17 cellular contexts compared by ENCODE assay signal in genomic region chrX:150293311-150294013, GRCh38.
A peak's percentile ranks its signal among the peaks of the same experiment; 100 is the strongest.
DNase-seq lines count a peak whose midpoint lies in the region; ATAC-seq, FAIRE-seq and TF ChIP-seq lines count a peak whose summit lies in the region.
"Had no signal": no experiment of that assay in that cellular context is flagged by ENCODE, and none has a peak within 500 bp of the region (broad histone marks: within the 10 kb centered on the region; RNA-seq: fewer than 3 reads in every experiment).

No MANE protein-coding gene starts in this region.

- no peaks in the 10 kb centered on the region for H3K4me1 ChIP-seq in Panc1 (ENCODE audit: control insufficient read depth, insufficient read depth, low read length)
- no peaks in the 10 kb centered on the region for H3K4me1 ChIP-seq in CD8-positive, alpha-beta T cell (ENCODE audit: insufficient read depth, low read length)

- H3K4me3 Mint-ChIP-seq in progenitor cell of endocrine pancreas (ENCODE audit: low read depth) = no peak overlapping the region
- H3K4me3 Mint-ChIP-seq in CD8-positive, alpha-beta T cell = no peak overlapping the region
- H3K4me3 Mint-ChIP-seq: CD8-positive, alpha-beta memory T cell; GM23338 had no signal

- CTCF ChIA-PET in Panc1 (lab: Charles Lee) = no interaction called here
- CTCF ChIA-PET in CD8-positive, alpha-beta T cell (lab: Charles Lee) = no interaction called here

- in situ Hi-C loops in Panc1 (cut with HindIII; ENCODE audit: low pct_unique_long_range_greater_than_20kb, low sequenced_read_pairs) = no loop called here

- peaks cover 36% of the 10 kb centered on the region for H3K9me3 Mint-ChIP-seq in progenitor cell of endocrine pancreas (ENCODE audit: low read depth)
- H3K9me3 Mint-ChIP-seq in CD8-positive, alpha-beta T cell = no peaks in the 10 kb centered on the region
- H3K9me3 Mint-ChIP-seq: CD8-positive, alpha-beta memory T cell; GM23338 had no signal

- no peak overlapping the region for H3K4me3 ChIP-seq in Panc1 (ENCODE audit: low read depth in 2 of 2, low read length in 2 of 2)
- no peak overlapping the region for H3K4me3 ChIP-seq in CD8-positive, alpha-beta T cell (ENCODE audit: low read depth, low read length)
- H3K4me3 ChIP-seq: GM23338 had no signal

- ATAC-seq in Panc1 (peak; percentile 53; the same call in 1 of the 2 replicates), GM21825 (IDR thresholded peaks at IDR 0.05; ENCODE audit: unreplicated experiment) (no peak)
- ATAC-seq in CD8-positive, alpha-beta T cell = no peak
- ATAC-seq: GM23338 had no signal

- intact Hi-C loops in Panc1 (cut with micrococcal nuclease; ENCODE audit: unreplicated experiment) = no loop called here
- intact Hi-C loops in CD8-positive, alpha-beta T cell (cut with DNase I, micrococcal nuclease) = no loop called here

- peak; percentile 65 for FAIRE-seq in GM12891 (lab: Jason Lieb, UNC)

- no peak overlapping the region for H3K27ac ChIP-seq in Panc1 (ENCODE audit: low read length)
- no peak overlapping the region for H3K27ac ChIP-seq in CD8-positive, alpha-beta T cell (ENCODE audit: low read depth, low read length)

- TF ChIP-seq POLR2A in GM12891 (IDR thresholded peaks at IDR 0.05; ENCODE audit: low read depth, low read length) = no peak

- no peaks in the 10 kb centered on the region for H3K9me3 ChIP-seq in Panc1 (ENCODE audit: control insufficient read depth, insufficient read depth, low read depth, low read length)
- H3K9me3 ChIP-seq in CD8-positive, alpha-beta T cell (ENCODE audit: low read length) = no peaks in the 10 kb centered on the region

- H3K27me3 ChIP-seq in Panc1 (ENCODE audit: control insufficient read depth, insufficient read depth, low read length) = no peaks in the 10 kb centered on the region
- no peaks in the 10 kb centered on the region for H3K27me3 ChIP-seq in CD8-positive, alpha-beta T cell (ENCODE audit: insufficient read depth, low read length)

- no peaks in the 10 kb centered on the region for H3K27me3 Mint-ChIP-seq in progenitor cell of endocrine pancreas
- no peaks in the 10 kb centered on the region for H3K27me3 Mint-ChIP-seq in CD8-positive, alpha-beta T cell (ENCODE audit: low read depth)

- no peaks in the 10 kb centered on the region for H3K36me3 ChIP-seq in Panc1 (ENCODE audit: control insufficient read depth, insufficient read depth, low read length)
- H3K36me3 ChIP-seq in CD8-positive, alpha-beta T cell (ENCODE audit: insufficient read depth, low read length) = no peaks in the 10 kb centered on the region

- TF ChIP-seq CTCF in Panc1 (IDR thresholded peaks at IDR 0.05) = no peak
- no peak for TF ChIP-seq CTCF in progenitor cell of endocrine pancreas (IDR thresholded peaks at IDR 0.05; ENCODE audit: unreplicated experiment)
- TF ChIP-seq CTCF in CD8-positive, alpha-beta T cell (IDR thresholded peaks at IDR 0.05) = no peak

- DNase-seq in GM12891 (ENCODE audit: insufficient read length, low spot score) (no peak), Panc1 (ENCODE audit: low read depth, low spot score) (peak; percentile 5), fibroblast of peridontal ligament (ENCODE audit: extremely low read depth) (peak; percentile 8), progenitor cell of endocrine pancreas (ENCODE audit: low spot score, unreplicated experiment) (no peak), GM19238 (ENCODE audit: insufficient read length, low spot score) (no peak), MV-4-11 (lab: John Stamatoyannopoulos, UW) (no peak)
- DNase-seq in CD8-positive, alpha-beta T cell = no peak
- DNase-seq: CD8-positive, alpha-beta memory T cell; KBM-7; NCI-H1105; NCI-H187; NCI-H2171; NCI-H446 treated with DMSO at 0.1 percent for 48 hours; NCI-H774; SIG-M5 had no signal

- H3K36me3 Mint-ChIP-seq in progenitor cell of endocrine pancreas (ENCODE audit: insufficient read depth) = peaks cover 1% of the 10 kb centered on the region
- no peaks in the 10 kb centered on the region for H3K36me3 Mint-ChIP-seq in CD8-positive, alpha-beta T cell
- H3K36me3 Mint-ChIP-seq: CD8-positive, alpha-beta memory T cell had no signal

- POLR2A ChIA-PET in Panc1 (lab: Charles Lee) = no interaction called here
- POLR2A ChIA-PET in CD8-positive, alpha-beta T cell (lab: Charles Lee) = no interaction called here

- BruUV-seq in Panc1 (replicated peaks; lab: Mats Ljungman, UMichigan) = no TSS peak

- peak overlapping the region; percentile 35 for H3K27ac Mint-ChIP-seq in progenitor cell of endocrine pancreas
- no peak overlapping the region for H3K27ac Mint-ChIP-seq in CD8-positive, alpha-beta T cell
- H3K27ac Mint-ChIP-seq: CD8-positive, alpha-beta memory T cell; GM23338 had no signal

- H3K4me1 Mint-ChIP-seq in progenitor cell of endocrine pancreas (ENCODE audit: low read depth) = peaks cover 5% of the 10 kb centered on the region
- H3K4me1 Mint-ChIP-seq in CD8-positive, alpha-beta T cell (ENCODE audit: low read depth) = no peaks in the 10 kb centered on the region
- H3K4me1 Mint-ChIP-seq: CD8-positive, alpha-beta memory T cell had no signal

TF ChIP-seq in GM12891, 5 proteins besides CTCF, POLR2A, EP300 and RAD21:
- no peak for TF ChIP-seq TAF1 (IDR thresholded peaks at IDR 0.05; ENCODE audit: low read depth, low read length)
- no peak for TF ChIP-seq SPI1 (IDR thresholded peaks at IDR 0.05; ENCODE audit: low read depth, low read length)
- no peak for TF ChIP-seq PAX5 (IDR thresholded peaks at IDR 0.05; ENCODE audit: insufficient read depth, low read length, severe bottlenecking)
- TF ChIP-seq POLR2AphosphoS5 (IDR thresholded peaks at IDR 0.05; ENCODE audit: low read depth, low read length) = no peak
- no peak for TF ChIP-seq POU2F2 (IDR thresholded peaks at IDR 0.05; ENCODE audit: low read depth, low read length)
TF ChIP-seq in GM12891: peak in this region for 0.

Comparison
In these comparisons a context has a peak if more than half of its experiments do, and no peak if none do; other contexts are left out.
1. DNase-seq: peak in Panc1 (single experiment) and fibroblast of peridontal ligament (single experiment); none in GM12891 (single experiment), progenitor cell of endocrine pancreas (single experiment), CD8-positive, alpha-beta T cell (0 of 7), GM19238 (single experiment) and MV-4-11 (single experiment).